In genomic region chr5:66515209-66515608, GRCh38 we compare ENCODE assay signal across 13 cellular contexts.
"Had no signal": no experiment of that assay in that cellular context is flagged by ENCODE, and none has a peak within 500 bp of the region (broad histone marks: within the 10 kb centered on the region; RNA-seq: fewer than 3 reads in every experiment).

No MANE protein-coding gene starts in this region.

- H3K36me3 Mint-ChIP-seq: activated naive CD4-positive, alpha-beta T cell treated with anti-CD3 and anti-CD28 coated beads, Interleukin-2, amount 50 U/mL, for 24 hours; naive thymus-derived CD4-positive, alpha-beta T cell had no signal

- H3K4me1 Mint-ChIP-seq: activated naive CD4-positive, alpha-beta T cell treated with anti-CD3 and anti-CD28 coated beads, Interleukin-2, amount 50 U/mL, for 24 hours; naive thymus-derived CD4-positive, alpha-beta T cell had no signal

- H3K4me1 ChIP-seq: lower lobe of right lung, tibial nerve had no signal

- H3K4me3 Mint-ChIP-seq: activated naive CD4-positive, alpha-beta T cell treated with anti-CD3 and anti-CD28 coated beads, Interleukin-2, amount 50 U/mL, for 24 hours had no signal

- DNase-seq: activated CD4-positive, alpha-beta T cell treated with anti-CD3 and anti-CD28 coated beads, Interleukin-2, amount 50 U/mL, for 4 hours; activated CD4-positive, CD25-positive, alpha-beta regulatory T cell treated with anti-CD3 and anti-CD28 coated beads, Interleukin-2, amount 50 U/mL, for 72 hours; activated effector memory CD4-positive, alpha-beta T cell treated with Interleukin-2 at 50 U/mL for 16 hours; activated T-cell treated with anti-CD3 and anti-CD28 coated beads, Interleukin-2, amount 50 U/mL, for 1 hour; brain microvascular endothelial cell; effector memory CD4-positive, alpha-beta T cell; hippocampal formation; kidney glomerular epithelial cell; lower lobe of right lung; naive thymus-derived CD4-positive, alpha-beta T cell; T-helper 2 cell had no signal

- H3K27me3 ChIP-seq: brain microvascular endothelial cell, tibial nerve had no signal

- H3K36me3 ChIP-seq: brain microvascular endothelial cell, lower lobe of right lung, tibial nerve had no signal

- H3K9me3 ChIP-seq: lower lobe of right lung, tibial nerve had no signal

- H3K27ac Mint-ChIP-seq: activated naive CD4-positive, alpha-beta T cell treated with anti-CD3 and anti-CD28 coated beads, Interleukin-2, amount 50 U/mL, for 24 hours; naive thymus-derived CD4-positive, alpha-beta T cell had no signal

- H3K4me3 ChIP-seq: lower lobe of right lung, tibial nerve had no signal

- ATAC-seq: naive thymus-derived CD4-positive, alpha-beta T cell had no signal

- H3K27ac ChIP-seq: brain microvascular endothelial cell, lower lobe of right lung, tibial nerve had no signal
